ENCODE assay signal across 1 cellular context in the genomic region with DNA sequence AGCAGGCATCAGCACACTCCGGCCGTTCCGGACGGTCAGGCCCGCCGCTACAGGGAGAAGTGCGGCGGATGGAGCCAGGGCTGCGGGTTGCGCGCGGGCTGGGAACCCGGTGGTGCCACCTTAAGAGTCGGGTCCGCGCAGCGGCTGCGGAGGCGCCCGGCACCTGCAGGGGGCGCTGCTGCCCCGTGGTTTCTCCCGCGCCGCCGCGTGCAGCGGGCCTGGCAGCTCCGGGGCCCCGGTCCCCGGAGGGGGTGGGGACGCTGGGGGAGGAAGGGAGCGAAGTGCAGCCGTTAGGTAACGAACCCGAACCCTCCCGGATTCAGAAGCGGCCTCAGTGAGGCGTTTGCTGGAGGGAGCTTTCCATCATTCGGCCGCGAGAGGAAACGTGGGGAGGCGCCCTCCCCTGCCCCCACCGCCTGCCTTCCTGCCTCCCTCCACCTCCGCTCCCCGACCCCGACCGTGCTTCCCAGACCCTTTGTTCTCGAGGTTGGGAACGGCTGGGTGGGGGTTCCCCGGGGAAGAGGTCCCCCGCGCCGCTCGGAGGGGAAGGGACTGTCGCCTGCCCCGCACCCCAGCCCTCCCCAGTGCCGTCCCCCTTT.
TF ChIP-seq lines count a peak whose summit lies in the region.

No MANE protein-coding gene starts in this region.

TF ChIP-seq in K562, 482 proteins besides CTCF, POLR2A, EP300 and RAD21 (continued from another document):
- TF ChIP-seq, protein P1, sequence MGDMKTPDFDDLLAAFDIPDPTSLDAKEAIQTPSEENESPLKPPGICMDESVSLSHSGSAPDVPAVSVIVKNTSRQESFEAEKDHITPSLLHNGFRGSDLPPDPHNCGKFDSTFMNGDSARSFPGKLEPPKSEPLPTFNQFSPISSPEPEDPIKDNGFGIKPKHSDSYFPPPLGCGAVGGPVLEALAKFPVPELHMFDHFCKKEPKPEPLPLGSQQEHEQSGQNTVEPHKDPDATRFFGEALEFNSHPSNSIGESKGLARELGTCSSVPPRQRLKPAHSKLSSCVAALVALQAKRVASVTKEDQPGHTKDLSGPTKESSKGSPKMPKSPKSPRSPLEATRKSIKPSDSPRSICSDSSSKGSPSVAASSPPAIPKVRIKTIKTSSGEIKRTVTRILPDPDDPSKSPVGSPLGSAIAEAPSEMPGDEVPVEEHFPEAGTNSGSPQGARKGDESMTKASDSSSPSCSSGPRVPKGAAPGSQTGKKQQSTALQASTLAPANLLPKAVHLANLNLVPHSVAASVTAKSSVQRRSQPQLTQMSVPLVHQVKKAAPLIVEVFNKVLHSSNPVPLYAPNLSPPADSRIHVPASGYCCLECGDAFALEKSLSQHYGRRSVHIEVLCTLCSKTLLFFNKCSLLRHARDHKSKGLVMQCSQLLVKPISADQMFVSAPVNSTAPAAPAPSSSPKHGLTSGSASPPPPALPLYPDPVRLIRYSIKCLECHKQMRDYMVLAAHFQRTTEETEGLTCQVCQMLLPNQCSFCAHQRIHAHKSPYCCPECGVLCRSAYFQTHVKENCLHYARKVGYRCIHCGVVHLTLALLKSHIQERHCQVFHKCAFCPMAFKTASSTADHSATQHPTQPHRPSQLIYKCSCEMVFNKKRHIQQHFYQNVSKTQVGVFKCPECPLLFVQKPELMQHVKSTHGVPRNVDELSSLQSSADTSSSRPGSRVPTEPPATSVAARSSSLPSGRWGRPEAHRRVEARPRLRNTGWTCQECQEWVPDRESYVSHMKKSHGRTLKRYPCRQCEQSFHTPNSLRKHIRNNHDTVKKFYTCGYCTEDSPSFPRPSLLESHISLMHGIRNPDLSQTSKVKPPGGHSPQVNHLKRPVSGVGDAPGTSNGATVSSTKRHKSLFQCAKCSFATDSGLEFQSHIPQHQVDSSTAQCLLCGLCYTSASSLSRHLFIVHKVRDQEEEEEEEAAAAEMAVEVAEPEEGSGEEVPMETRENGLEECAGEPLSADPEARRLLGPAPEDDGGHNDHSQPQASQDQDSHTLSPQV (IDR thresholded peaks at IDR 0.05) = no peak
- TF ChIP-seq FUS (optimal IDR thresholded peaks at IDR 0.05; ENCODE audit: low read depth, low read length) (no peak), FOS (IDR thresholded peaks at IDR 0.05; ENCODE audit: extremely low read depth, insufficient read length) (no peak), CBX5 (IDR thresholded peaks at IDR 0.05; ENCODE audit: borderline replicate concordance, low read depth) (no peak), RBM34 (IDR thresholded peaks at IDR 0.05; ENCODE audit: borderline replicate concordance, insufficient read depth, low read length) (no peak), NFYB (IDR thresholded peaks at IDR 0.05; ENCODE audit: extremely low read depth, insufficient read length) (no peak), U2AF1 (optimal IDR thresholded peaks at IDR 0.05; ENCODE audit: low read depth, low read length) (peak; percentile 33), PRMT5 (CRISPR knock-in tag; IDR thresholded peaks at IDR 0.05) (no peak), PHF20 (IDR thresholded peaks at IDR 0.05; ENCODE audit: partially characterized antibody) (no peak), EP400 (IDR thresholded peaks at IDR 0.05) (peak; percentile 74; the same call in 1 of the 2 replicates), RBM39 (optimal IDR thresholded peaks at IDR 0.05; ENCODE audit: low read depth, low read length) (no peak), ZNF668 (CRISPR knock-in tag; IDR thresholded peaks at IDR 0.05) (no peak), FIP1L1 (IDR thresholded peaks at IDR 0.05; ENCODE audit: low read depth, low read length, poor library complexity, severe bottlenecking) (peak; percentile 58), SMAD2 (IDR thresholded peaks at IDR 0.05; ENCODE audit: low read depth, low read length) (no peak), ESRRB (CRISPR knock-in tag; IDR thresholded peaks at IDR 0.05; ENCODE audit: borderline replicate concordance) (no peak), ZNF644 (tag; IDR thresholded peaks at IDR 0.05; ENCODE audit: low read depth) (no peak), MCM5 (IDR thresholded peaks at IDR 0.05; ENCODE audit: low read depth) (no peak), NR1H2 (CRISPR knock-in tag; IDR thresholded peaks at IDR 0.05) (no peak), HDGF (IDR thresholded peaks at IDR 0.05) (no peak), SETDB1 (IDR thresholded peaks at IDR 0.05; ENCODE audit: low read length) (no peak), DACH1 (IDR thresholded peaks at IDR 0.05; ENCODE audit: partially characterized antibody) (no peak), ILF3 (IDR thresholded peaks at IDR 0.05; ENCODE audit: borderline replicate concordance) (no peak), MTA3 (IDR thresholded peaks at IDR 0.05; ENCODE audit: borderline replicate concordance) (peak; percentile 42), ZKSCAN1 (IDR thresholded peaks at IDR 0.05; ENCODE audit: low read depth, low read length) (no peak), TAF7 (tag; IDR thresholded peaks at IDR 0.05) (no peak), KLF10 (CRISPR knock-in tag; IDR thresholded peaks at IDR 0.05) (no peak)
- TF ChIP-seq, protein P2, sequence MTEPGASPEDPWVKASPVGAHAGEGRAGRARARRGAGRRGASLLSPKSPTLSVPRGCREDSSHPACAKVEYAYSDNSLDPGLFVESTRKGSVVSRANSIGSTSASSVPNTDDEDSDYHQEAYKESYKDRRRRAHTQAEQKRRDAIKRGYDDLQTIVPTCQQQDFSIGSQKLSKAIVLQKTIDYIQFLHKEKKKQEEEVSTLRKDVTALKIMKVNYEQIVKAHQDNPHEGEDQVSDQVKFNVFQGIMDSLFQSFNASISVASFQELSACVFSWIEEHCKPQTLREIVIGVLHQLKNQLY (CRISPR knock-in tag; conservative IDR thresholded peaks at IDR 0.05) = no peak
- TF ChIP-seq, protein P3, sequence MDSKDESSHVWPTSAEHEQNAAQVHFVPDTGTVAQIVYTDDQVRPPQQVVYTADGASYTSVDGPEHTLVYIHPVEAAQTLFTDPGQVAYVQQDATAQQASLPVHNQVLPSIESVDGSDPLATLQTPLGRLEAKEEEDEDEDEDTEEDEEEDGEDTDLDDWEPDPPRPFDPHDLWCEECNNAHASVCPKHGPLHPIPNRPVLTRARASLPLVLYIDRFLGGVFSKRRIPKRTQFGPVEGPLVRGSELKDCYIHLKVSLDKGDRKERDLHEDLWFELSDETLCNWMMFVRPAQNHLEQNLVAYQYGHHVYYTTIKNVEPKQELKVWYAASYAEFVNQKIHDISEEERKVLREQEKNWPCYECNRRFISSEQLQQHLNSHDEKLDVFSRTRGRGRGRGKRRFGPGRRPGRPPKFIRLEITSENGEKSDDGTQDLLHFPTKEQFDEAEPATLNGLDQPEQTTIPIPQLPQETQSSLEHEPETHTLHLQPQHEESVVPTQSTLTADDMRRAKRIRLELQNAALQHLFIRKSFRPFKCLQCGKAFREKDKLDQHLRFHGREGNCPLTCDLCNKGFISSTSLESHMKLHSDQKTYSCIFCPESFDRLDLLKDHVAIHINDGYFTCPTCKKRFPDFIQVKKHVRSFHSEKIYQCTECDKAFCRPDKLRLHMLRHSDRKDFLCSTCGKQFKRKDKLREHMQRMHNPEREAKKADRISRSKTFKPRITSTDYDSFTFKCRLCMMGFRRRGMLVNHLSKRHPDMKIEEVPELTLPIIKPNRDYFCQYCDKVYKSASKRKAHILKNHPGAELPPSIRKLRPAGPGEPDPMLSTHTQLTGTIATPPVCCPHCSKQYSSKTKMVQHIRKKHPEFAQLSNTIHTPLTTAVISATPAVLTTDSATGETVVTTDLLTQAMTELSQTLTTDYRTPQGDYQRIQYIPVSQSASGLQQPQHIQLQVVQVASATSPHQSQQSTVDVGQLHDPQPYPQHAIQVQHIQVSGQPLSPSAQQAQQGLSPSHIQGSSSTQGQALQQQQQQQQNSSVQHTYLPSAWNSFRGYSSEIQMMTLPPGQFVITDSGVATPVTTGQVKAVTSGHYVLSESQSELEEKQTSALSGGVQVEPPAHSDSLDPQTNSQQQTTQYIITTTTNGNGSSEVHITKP (IDR thresholded peaks at IDR 0.05; ENCODE audit: partially characterized antibody) = no peak
- TF ChIP-seq, protein P4, sequence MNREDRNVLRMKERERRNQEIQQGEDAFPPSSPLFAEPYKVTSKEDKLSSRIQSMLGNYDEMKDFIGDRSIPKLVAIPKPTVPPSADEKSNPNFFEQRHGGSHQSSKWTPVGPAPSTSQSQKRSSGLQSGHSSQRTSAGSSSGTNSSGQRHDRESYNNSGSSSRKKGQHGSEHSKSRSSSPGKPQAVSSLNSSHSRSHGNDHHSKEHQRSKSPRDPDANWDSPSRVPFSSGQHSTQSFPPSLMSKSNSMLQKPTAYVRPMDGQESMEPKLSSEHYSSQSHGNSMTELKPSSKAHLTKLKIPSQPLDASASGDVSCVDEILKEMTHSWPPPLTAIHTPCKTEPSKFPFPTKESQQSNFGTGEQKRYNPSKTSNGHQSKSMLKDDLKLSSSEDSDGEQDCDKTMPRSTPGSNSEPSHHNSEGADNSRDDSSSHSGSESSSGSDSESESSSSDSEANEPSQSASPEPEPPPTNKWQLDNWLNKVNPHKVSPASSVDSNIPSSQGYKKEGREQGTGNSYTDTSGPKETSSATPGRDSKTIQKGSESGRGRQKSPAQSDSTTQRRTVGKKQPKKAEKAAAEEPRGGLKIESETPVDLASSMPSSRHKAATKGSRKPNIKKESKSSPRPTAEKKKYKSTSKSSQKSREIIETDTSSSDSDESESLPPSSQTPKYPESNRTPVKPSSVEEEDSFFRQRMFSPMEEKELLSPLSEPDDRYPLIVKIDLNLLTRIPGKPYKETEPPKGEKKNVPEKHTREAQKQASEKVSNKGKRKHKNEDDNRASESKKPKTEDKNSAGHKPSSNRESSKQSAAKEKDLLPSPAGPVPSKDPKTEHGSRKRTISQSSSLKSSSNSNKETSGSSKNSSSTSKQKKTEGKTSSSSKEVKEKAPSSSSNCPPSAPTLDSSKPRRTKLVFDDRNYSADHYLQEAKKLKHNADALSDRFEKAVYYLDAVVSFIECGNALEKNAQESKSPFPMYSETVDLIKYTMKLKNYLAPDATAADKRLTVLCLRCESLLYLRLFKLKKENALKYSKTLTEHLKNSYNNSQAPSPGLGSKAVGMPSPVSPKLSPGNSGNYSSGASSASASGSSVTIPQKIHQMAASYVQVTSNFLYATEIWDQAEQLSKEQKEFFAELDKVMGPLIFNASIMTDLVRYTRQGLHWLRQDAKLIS (CRISPR knock-in tag; IDR thresholded peaks at IDR 0.05) = 0 out of 2 replicates have a peak, but pooled peaks have one; percentile 68
- TF ChIP-seq, protein P5, sequence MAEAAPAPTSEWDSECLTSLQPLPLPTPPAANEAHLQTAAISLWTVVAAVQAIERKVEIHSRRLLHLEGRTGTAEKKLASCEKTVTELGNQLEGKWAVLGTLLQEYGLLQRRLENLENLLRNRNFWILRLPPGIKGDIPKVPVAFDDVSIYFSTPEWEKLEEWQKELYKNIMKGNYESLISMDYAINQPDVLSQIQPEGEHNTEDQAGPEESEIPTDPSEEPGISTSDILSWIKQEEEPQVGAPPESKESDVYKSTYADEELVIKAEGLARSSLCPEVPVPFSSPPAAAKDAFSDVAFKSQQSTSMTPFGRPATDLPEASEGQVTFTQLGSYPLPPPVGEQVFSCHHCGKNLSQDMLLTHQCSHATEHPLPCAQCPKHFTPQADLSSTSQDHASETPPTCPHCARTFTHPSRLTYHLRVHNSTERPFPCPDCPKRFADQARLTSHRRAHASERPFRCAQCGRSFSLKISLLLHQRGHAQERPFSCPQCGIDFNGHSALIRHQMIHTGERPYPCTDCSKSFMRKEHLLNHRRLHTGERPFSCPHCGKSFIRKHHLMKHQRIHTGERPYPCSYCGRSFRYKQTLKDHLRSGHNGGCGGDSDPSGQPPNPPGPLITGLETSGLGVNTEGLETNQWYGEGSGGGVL (CRISPR knock-in tag; IDR thresholded peaks at IDR 0.05) = no peak
- TF ChIP-seq, protein P6, sequence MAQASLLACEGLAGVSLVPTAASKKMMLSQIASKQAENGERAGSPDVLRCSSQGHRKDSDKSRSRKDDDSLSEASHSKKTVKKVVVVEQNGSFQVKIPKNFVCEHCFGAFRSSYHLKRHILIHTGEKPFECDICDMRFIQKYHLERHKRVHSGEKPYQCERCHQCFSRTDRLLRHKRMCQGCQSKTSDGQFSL (CRISPR knock-in tag; IDR thresholded peaks at IDR 0.05) = peak; percentile 59; the same call in 1 of the 2 replicates
- TF ChIP-seq, protein P6 (tag; IDR thresholded peaks at IDR 0.05) = peak in 1 of 2 experiments; percentile 54; a peak in 1 of 4 replicates
- TF ChIP-seq, protein P7, sequence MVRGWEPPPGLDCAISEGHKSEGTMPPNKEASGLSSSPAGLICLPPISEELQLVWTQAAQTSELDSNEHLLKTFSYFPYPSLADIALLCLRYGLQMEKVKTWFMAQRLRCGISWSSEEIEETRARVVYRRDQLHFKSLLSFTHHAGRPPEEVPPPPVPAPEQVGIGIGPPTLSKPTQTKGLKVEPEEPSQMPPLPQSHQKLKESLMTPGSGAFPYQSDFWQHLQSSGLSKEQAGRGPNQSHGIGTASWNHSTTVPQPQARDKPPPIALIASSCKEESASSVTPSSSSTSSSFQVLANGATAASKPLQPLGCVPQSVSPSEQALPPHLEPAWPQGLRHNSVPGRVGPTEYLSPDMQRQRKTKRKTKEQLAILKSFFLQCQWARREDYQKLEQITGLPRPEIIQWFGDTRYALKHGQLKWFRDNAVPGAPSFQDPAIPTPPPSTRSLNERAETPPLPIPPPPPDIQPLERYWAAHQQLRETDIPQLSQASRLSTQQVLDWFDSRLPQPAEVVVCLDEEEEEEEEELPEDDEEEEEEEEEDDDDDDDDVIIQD (CRISPR knock-in tag; IDR thresholded peaks at IDR 0.05) = no peak
- TF ChIP-seq, protein P8, sequence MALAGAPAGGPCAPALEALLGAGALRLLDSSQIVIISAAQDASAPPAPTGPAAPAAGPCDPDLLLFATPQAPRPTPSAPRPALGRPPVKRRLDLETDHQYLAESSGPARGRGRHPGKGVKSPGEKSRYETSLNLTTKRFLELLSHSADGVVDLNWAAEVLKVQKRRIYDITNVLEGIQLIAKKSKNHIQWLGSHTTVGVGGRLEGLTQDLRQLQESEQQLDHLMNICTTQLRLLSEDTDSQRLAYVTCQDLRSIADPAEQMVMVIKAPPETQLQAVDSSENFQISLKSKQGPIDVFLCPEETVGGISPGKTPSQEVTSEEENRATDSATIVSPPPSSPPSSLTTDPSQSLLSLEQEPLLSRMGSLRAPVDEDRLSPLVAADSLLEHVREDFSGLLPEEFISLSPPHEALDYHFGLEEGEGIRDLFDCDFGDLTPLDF (CRISPR knock-in tag; IDR thresholded peaks at IDR 0.05) = no peak
- TF ChIP-seq, protein P9, sequence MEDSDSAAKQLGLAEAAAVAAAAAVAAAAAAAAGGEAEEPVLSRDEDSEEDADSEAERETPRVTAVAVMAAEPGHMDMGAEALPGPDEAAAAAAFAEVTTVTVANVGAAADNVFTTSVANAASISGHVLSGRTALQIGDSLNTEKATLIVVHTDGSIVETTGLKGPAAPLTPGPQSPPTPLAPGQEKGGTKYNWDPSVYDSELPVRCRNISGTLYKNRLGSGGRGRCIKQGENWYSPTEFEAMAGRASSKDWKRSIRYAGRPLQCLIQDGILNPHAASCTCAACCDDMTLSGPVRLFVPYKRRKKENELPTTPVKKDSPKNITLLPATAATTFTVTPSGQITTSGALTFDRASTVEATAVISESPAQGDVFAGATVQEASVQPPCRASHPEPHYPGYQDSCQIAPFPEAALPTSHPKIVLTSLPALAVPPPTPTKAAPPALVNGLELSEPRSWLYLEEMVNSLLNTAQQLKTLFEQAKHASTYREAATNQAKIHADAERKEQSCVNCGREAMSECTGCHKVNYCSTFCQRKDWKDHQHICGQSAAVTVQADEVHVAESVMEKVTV (CRISPR knock-in tag; IDR thresholded peaks at IDR 0.05) = peak; percentile 85
